Comparison of ENCODE assay signal across 1 cellular context in the genomic region with DNA sequence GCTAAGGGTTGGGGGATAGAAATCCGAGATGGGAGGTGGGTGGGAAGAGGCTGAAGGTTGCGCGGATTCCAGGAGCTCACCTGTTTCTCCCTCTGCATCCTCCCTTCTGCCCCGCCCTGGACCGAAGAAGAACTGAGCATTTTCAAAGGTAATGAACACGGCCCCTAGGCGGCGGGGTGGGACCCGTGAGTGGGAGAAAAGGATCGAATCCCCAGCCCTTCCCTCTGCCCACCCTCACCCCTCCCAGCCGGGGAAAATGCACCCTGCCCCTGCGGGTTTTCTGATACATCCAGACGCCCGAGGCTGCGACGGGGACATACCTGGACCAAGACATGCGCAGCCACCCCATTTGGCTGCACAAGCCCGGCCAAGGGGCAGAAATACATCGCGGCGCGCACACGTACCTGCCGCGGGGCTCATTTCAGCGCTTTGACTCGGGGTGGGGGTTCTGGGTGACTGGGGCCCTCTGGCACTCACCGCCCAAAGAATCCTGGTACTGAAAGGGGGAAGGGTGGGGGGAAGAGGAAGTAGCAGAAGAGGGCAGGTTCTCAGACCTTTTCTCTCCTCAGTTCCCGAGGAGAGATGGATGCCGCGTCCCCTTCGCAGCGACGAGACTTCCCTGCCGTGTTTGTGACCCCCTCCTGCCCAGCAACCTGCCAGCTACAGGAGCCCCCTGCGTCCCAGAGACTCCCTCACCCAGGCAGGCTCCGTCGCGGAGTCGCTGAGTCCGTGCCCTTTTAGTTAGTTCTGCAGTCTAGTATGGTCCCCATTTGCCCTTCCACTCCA.
TF ChIP-seq lines count a peak whose summit lies in the region.

No MANE protein-coding gene starts in this region.

TF ChIP-seq in SK-N-SH, 30 proteins besides CTCF, POLR2A, EP300 and RAD21 (continued from another document):
- no peak for TF ChIP-seq REST (IDR thresholded peaks at IDR 0.05; ENCODE audit: low read depth, low read length)
- no peak for TF ChIP-seq MAX (IDR thresholded peaks at IDR 0.05; ENCODE audit: low read depth)
- TF ChIP-seq CHD2 (IDR thresholded peaks at IDR 0.05; ENCODE audit: low read length, partially characterized antibody) = no peak
- no peak for TF ChIP-seq FOSL2 (IDR thresholded peaks at IDR 0.05; ENCODE audit: borderline replicate concordance, low read depth)
- TF ChIP-seq, protein P1, sequence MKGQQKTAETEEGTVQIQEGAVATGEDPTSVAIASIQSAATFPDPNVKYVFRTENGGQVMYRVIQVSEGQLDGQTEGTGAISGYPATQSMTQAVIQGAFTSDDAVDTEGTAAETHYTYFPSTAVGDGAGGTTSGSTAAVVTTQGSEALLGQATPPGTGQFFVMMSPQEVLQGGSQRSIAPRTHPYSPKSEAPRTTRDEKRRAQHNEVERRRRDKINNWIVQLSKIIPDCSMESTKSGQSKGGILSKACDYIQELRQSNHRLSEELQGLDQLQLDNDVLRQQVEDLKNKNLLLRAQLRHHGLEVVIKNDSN (IDR thresholded peaks at IDR 0.05; ENCODE audit: borderline replicate concordance, low read depth) = no peak
- TF ChIP-seq ELF1 (IDR thresholded peaks at IDR 0.05) = no peak
